14 cellular contexts compared by ENCODE assay signal in the genomic region with DNA sequence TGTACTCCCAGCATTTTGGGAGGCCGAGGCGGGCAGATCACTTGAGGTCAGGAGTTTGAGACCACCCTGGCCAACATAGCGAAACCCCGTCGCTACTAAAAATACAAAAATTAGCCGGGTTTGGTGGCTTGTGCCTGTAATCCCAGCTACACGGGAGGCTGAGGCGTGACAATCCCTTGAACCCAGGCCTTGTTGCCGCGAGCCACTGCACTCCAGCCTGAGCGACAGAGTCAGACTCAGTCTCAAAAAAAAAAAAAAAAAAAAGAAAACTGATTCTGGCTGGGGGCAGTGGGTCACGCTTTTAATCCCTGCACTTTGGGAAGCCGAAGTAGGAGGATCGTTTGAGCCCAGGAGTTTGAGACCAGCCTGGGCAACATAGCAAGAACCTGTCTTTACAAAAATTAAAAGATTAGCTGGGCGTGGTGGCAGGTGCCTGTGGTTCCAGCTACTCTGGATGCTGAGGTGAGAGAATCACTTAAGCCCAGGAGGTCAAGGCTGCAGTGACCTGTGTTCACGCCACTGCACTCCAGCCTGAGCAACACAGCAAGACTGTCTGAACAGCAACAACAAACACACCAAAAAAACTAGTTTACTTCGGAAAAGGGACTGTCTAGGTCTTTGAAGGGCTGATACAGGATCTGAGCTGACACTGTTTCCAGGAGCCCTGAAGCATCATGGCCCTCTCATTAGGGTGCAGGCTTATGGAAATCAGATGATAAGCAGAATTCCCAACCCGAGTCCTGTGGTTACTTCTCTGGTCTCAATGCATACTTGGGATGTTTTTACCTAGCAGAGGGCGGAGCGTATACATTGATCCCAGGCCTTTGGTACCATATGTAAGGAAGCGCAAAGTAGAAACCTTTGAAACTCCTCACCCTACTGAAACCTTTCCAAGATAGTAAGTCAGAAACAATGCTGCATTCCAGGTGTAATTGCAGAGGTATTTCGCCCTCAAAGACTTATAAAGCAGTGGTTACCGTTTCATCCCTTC. TPM values are rescaled to one million over a fixed set of nuclear protein-coding genes. Genes with fewer than 3 reads are reported as not detected.
DNase-seq lines count a peak whose midpoint lies in the region; ATAC-seq and TF ChIP-seq lines count a peak whose summit lies in the region.
"Had no signal": no experiment of that assay in that cellular context is flagged by ENCODE, and none has a peak within 500 bp of the region (broad histone marks: within the 10 kb centered on the region; RNA-seq: fewer than 3 reads in every experiment).

No MANE protein-coding gene starts in this region.

- H2AFZ ChIP-seq in neural progenitor cell (replicated peaks), result no peak overlapping the region

- POLR2A ChIA-PET in activated CD4-positive, alpha-beta T cell treated with anti-CD3 and anti-CD28 coated beads for 36 hours (lab: Charles Lee), result no interaction called here

- H3K9ac ChIP-seq in NT2/D1 (ENCODE audit: insufficient read length, low read depth) (peak overlapping the region; percentile 95), neural progenitor cell (no peak overlapping the region)

- peaks cover 23% of the 10 kb centered on the region for H3K36me3 ChIP-seq in NT2/D1 (ENCODE audit: insufficient read depth, insufficient read length, low read length)
- H3K36me3 ChIP-seq in neural progenitor cell, result no peaks in the 10 kb centered on the region

- H3K27me3 ChIP-seq in NT2/D1 (ENCODE audit: insufficient read depth, insufficient read length) (no peaks in the 10 kb centered on the region), dorsolateral prefrontal cortex (no peaks in the 10 kb centered on the region), neural progenitor cell (no peaks in the 10 kb centered on the region)
- H3K27me3 ChIP-seq: heart right ventricle had no signal

- H3F3A ChIP-seq in neural progenitor cell (ENCODE audit: low read depth), result peaks cover 19% of the 10 kb centered on the region

- ATAC-seq in activated CD4-positive, alpha-beta T cell treated with anti-CD3 and anti-CD28 coated beads for 36 hours, result no peak
- ATAC-seq: heart right ventricle had no signal

- H3K27ac Mint-ChIP-seq in activated CD4-positive, alpha-beta T cell treated with anti-CD3 and anti-CD28 coated beads for 36 hours, result no peak overlapping the region
- no peak overlapping the region for H3K27ac Mint-ChIP-seq in neural progenitor cell

- peaks cover 12% of the 10 kb centered on the region for H3K79me2 ChIP-seq in neural progenitor cell (ENCODE audit: low read depth)

- H3K27me3 Mint-ChIP-seq in activated CD4-positive, alpha-beta T cell treated with anti-CD3 and anti-CD28 coated beads for 36 hours, result no peaks in the 10 kb centered on the region
- peaks cover 8% of the 10 kb centered on the region for H3K27me3 Mint-ChIP-seq in neural progenitor cell (ENCODE audit: insufficient read depth, low read depth)

- CTCF ChIA-PET in activated CD4-positive, alpha-beta T cell treated with anti-CD3 and anti-CD28 coated beads for 36 hours (lab: Charles Lee), result interaction anchor here (1.0 to 3.9 kb wide), 2 partner anchors 21 to 59 kb away, joined by 3 to 14 read pairs; a partner anchor contains a TSS

- peaks cover 15% of the 10 kb centered on the region for H3K36me3 Mint-ChIP-seq in activated CD4-positive, alpha-beta T cell treated with anti-CD3 and anti-CD28 coated beads for 36 hours (ENCODE audit: low read depth)
- peaks cover 5% of the 10 kb centered on the region for H3K36me3 Mint-ChIP-seq in neural progenitor cell

- peaks cover 24% of the 10 kb centered on the region for H3K4me1 Mint-ChIP-seq in activated CD4-positive, alpha-beta T cell treated with anti-CD3 and anti-CD28 coated beads for 36 hours
- peaks cover 10% of the 10 kb centered on the region for H3K4me1 Mint-ChIP-seq in neural progenitor cell

- H3K4me2 ChIP-seq in neural progenitor cell, result peak overlapping the region; percentile 79

- intact Hi-C loops in activated CD4-positive, alpha-beta T cell treated with anti-CD3 and anti-CD28 coated beads for 36 hours (cut with DNase I, micrococcal nuclease), result loop anchor here in 1 of 2 experiments (5.0 kb wide), 1 partner anchor 108 kb away; no protein-coding TSS in a partner anchor
- intact Hi-C loops in dorsolateral prefrontal cortex (cut with DNase I), result no loop called here

- DNase-seq in activated CD4-positive, alpha-beta T cell treated with anti-CD3 and anti-CD28 coated beads for 36 hours, result no peak
- DNase-seq in activated CD4-positive, alpha-beta T cell treated with anti-CD3 and anti-CD28 coated beads for 4 hours, result no peak
- no peak for DNase-seq in NT2/D1 (ENCODE audit: low read depth, low spot score)
- no peak for DNase-seq in dorsolateral prefrontal cortex
- DNase-seq in neural progenitor cell (ENCODE audit: low spot score), result no peak
- DNase-seq in NCI-H82 treated with DMSO at 0.1 percent for 48 hours (lab: John Stamatoyannopoulos, UW; ENCODE audit: unreplicated experiment), result no peak
- DNase-seq in DMS 273 treated with DMSO at 0.1 percent for 48 hours (lab: John Stamatoyannopoulos, UW), result no peak
- DNase-seq in HuH-7.5 (ENCODE audit: low spot score), result no peak
- DNase-seq: ACHN; effector memory CD4-positive, alpha-beta T cell; heart right ventricle; IMR-90; NCI-H1930 had no signal

- H3K4me1 ChIP-seq in NT2/D1 (ENCODE audit: insufficient read depth, insufficient read length) (peaks cover 4% of the 10 kb centered on the region), neural progenitor cell (peaks cover 4% of the 10 kb centered on the region)

- H3K9me3 ChIP-seq in NT2/D1 (ENCODE audit: insufficient read depth, low read length), result no peaks in the 10 kb centered on the region
- no peaks in the 10 kb centered on the region for H3K9me3 ChIP-seq in neural progenitor cell (ENCODE audit: low read depth)
- H3K9me3 ChIP-seq: heart right ventricle had no signal

- peak overlapping the region; percentile 86 for H3K4me3 Mint-ChIP-seq in activated CD4-positive, alpha-beta T cell treated with anti-CD3 and anti-CD28 coated beads for 36 hours
- H3K4me3 Mint-ChIP-seq in neural progenitor cell, result peak overlapping the region; percentile 94

- H3K4me3 ChIP-seq in NT2/D1 (ENCODE audit: insufficient read length, low read depth) (no peak overlapping the region), dorsolateral prefrontal cortex (peak overlapping the region in 39 of 59 donors; percentile 72 to 95 (median 88)), neural progenitor cell (no peak overlapping the region)

- H4K20me1 ChIP-seq in neural progenitor cell (ENCODE audit: low read depth), result no peaks in the 10 kb centered on the region

- H3K27ac ChIP-seq in dorsolateral prefrontal cortex, result peak overlapping the region in 17 of 59 donors; percentile 20 to 100 (median 98)
- H3K27ac ChIP-seq in neural progenitor cell, result no peak overlapping the region

- no peaks in the 10 kb centered on the region for H3K9me3 Mint-ChIP-seq in activated CD4-positive, alpha-beta T cell treated with anti-CD3 and anti-CD28 coated beads for 36 hours (ENCODE audit: low read depth)
- no peaks in the 10 kb centered on the region for H3K9me3 Mint-ChIP-seq in neural progenitor cell

- TF ChIP-seq CTCF in dorsolateral prefrontal cortex (IDR thresholded peaks at IDR 0.05 in 54 of 56, conservative IDR thresholded peaks at IDR 0.05 in 2 of 56; ENCODE audit: low read depth in 1 of 56, partially characterized antibody in 56 of 56) (no peak), neural progenitor cell (IDR thresholded peaks at IDR 0.05) (no peak)

RNA-seq across cellular contexts. Expression of a gene that starts 1.8 kb away (rescaled TPM):
- total RNA-seq in activated CD4-positive, alpha-beta T cell treated with anti-CD3 and anti-CD28 coated beads for 36 hours, result 10 to 100 TPM; 68.2 to 79.7 TPM
- 100 to 1,000 TPM in 1 of 120 experiments, 10 to 100 TPM in 119; 36.7 to 115 (median 63.9) TPM for total RNA-seq in dorsolateral prefrontal cortex
- 67.4 and 93.9 TPM in 2 replicates for total RNA-seq in neural progenitor cell (ENCODE audit: low replicate concordance)

RNA-seq across cellular contexts. Expression of a gene that starts 6.2 kb away (rescaled TPM):
- total RNA-seq in activated CD4-positive, alpha-beta T cell treated with anti-CD3 and anti-CD28 coated beads for 36 hours, result 10 to 100 TPM; 42.5 to 51.4 TPM
- 10 to 100 TPM; 16.1 to 79.3 (median 36.8) TPM for total RNA-seq in dorsolateral prefrontal cortex
- 33.9 and 49.6 TPM in 2 replicates for total RNA-seq in neural progenitor cell (ENCODE audit: low replicate concordance)

RNA-seq across cellular contexts. Expression of a gene that starts 16.2 kb away (rescaled TPM):
- total RNA-seq in activated CD4-positive, alpha-beta T cell treated with anti-CD3 and anti-CD28 coated beads for 36 hours, result under 1 TPM; 0.14 TPM
- total RNA-seq in dorsolateral prefrontal cortex (100 to 1,000 TPM in 119 of 120 experiments, 10 to 100 TPM in 1; 82.8 to 271 (median 217) TPM), neural progenitor cell (ENCODE audit: low replicate concordance) (0.74 TPM in 1 of 2 replicates, not detected in the other)

RNA-seq across cellular contexts. Expression of a gene that starts 21.7 kb away (rescaled TPM):
- total RNA-seq in activated CD4-positive, alpha-beta T cell treated with anti-CD3 and anti-CD28 coated beads for 36 hours, result 1 to 10 TPM; 3.8 TPM
- total RNA-seq in dorsolateral prefrontal cortex (1 to 10 TPM in 14 of 120 experiments, not detected in 106; 1.4 to 6.0 (median 2.0) TPM), neural progenitor cell (ENCODE audit: low replicate concordance) (2.8 TPM in 1 of 2 replicates, not detected in the other)
- total RNA-seq: IMR-90, skeletal muscle tissue had no signal

RNA-seq across cellular contexts. Expression of a gene that starts 38.7 kb away (rescaled TPM):
- 1 to 10 TPM; 5.7 to 6.4 TPM for total RNA-seq in activated CD4-positive, alpha-beta T cell treated with anti-CD3 and anti-CD28 coated beads for 36 hours
- under 1 TPM in 40 of 120 experiments, not detected in 80; 0.13 to 0.68 (median 0.21) TPM for total RNA-seq in dorsolateral prefrontal cortex
- total RNA-seq in neural progenitor cell (ENCODE audit: low replicate concordance), result not detected in 2 replicates
- total RNA-seq: IMR-90, skeletal muscle tissue had no signal

Comparison
In these comparisons a context has a peak if more than half of its experiments do, and no peak if none do; other contexts are left out.
1. H3K4me3 ChIP-seq: peak in dorsolateral prefrontal cortex (39 of 59); none in NT2/D1 (single experiment) and neural progenitor cell (single experiment).
2. RNA of a gene that starts 16.2 kb away (total RNA-seq): 82.8 to 271 TPM in dorsolateral prefrontal cortex; 0.14 TPM in activated CD4-positive, alpha-beta T cell treated with anti-CD3 and anti-CD28 coated beads for 36 hours and 0.74 TPM in neural progenitor cell; every median in the first group is over 10 times any median in the second.